In genomic region chr7:99551329-99551728, GRCh38 we compare ENCODE assay signal across 8 cellular contexts.
DNase-seq lines count a peak whose midpoint lies in the region.

No MANE protein-coding gene starts in this region.

- H3K36me3 ChIP-seq in adipocyte (ENCODE audit: control insufficient read depth, insufficient read depth, low read length, severe bottlenecking) (peaks cover 22% of the 10 kb centered on the region), subcutaneous abdominal adipose tissue (ENCODE audit: control insufficient read depth in 5 of 5, insufficient read depth in 5 of 5, low read length in 5 of 5) (peaks cover 10 to 29% (median 16%) of the 10 kb centered on the region in 5 donors)

- H3K9me3 Mint-ChIP-seq in T-helper 1 cell treated with Interleukin-12 subunit alpha and Interleukin-12 subunit beta and Interleukin-4 antibody, amounts not matched to agents 30 μg/mL and 1 μg/mL, for 36 hours = peaks cover 28% of the 10 kb centered on the region

- DNase-seq in T-helper 1 cell (no peak), adipocyte (ENCODE audit: low read depth) (peak; percentile 26), iris pigment epithelial cell (ENCODE audit: low read depth) (peak; percentile 23), EL (no peak), cerebellar cortex (ENCODE audit: low spot score) (no peak), NCI-H146 (lab: John Stamatoyannopoulos, UW) (no peak)

- peaks cover 9% of the 10 kb centered on the region for H3K9me3 ChIP-seq in adipocyte (ENCODE audit: control insufficient read depth, low read length)
- H3K9me3 ChIP-seq in subcutaneous abdominal adipose tissue (ENCODE audit: control insufficient read depth in 5 of 5, low read length in 5 of 5) = peaks cover 0 to 8% (median 2%) of the 10 kb centered on the region in 5 donors

- peak overlapping the region; percentile 99 for H3K4me3 ChIP-seq in adipocyte (ENCODE audit: low read length)
- H3K4me3 ChIP-seq in subcutaneous abdominal adipose tissue (ENCODE audit: low read depth in 1 of 5, low read length in 5 of 5) = peak overlapping the region; percentile 86 to 100 (median 93)

- H3K27me3 ChIP-seq in adipocyte (replicated peaks; ENCODE audit: control insufficient read depth, insufficient read depth, low read length) (no peaks in the 10 kb centered on the region), subcutaneous abdominal adipose tissue (ENCODE audit: control insufficient read depth in 5 of 5, insufficient read depth in 4 of 5, low read length in 5 of 5) (no peaks in the 10 kb centered on the region)

- H3K27ac Mint-ChIP-seq in T-helper 1 cell treated with Interleukin-12 subunit alpha and Interleukin-12 subunit beta and Interleukin-4 antibody, amounts not matched to agents 30 μg/mL and 1 μg/mL, for 36 hours = peak overlapping the region; percentile 95

- peaks cover 28% of the 10 kb centered on the region for H3K4me1 Mint-ChIP-seq in T-helper 1 cell treated with Interleukin-12 subunit alpha and Interleukin-12 subunit beta and Interleukin-4 antibody, amounts not matched to agents 30 μg/mL and 1 μg/mL, for 36 hours (ENCODE audit: low read depth)

- H3K9ac ChIP-seq in adipocyte (ENCODE audit: low read length) = peak overlapping the region; percentile 99
- H3K9ac ChIP-seq in subcutaneous abdominal adipose tissue (ENCODE audit: low read length in 5 of 5) = peak overlapping the region; percentile 84 to 99 (median 94)

- peak overlapping the region; percentile 81 for H3K27ac ChIP-seq in subcutaneous abdominal adipose tissue (ENCODE audit: low read depth, low read length)

- peaks cover 28% of the 10 kb centered on the region for H3K36me3 Mint-ChIP-seq in T-helper 1 cell treated with Interleukin-12 subunit alpha and Interleukin-12 subunit beta and Interleukin-4 antibody, amounts not matched to agents 30 μg/mL and 1 μg/mL, for 36 hours (ENCODE audit: low read depth)

- H3K4me3 Mint-ChIP-seq in T-helper 1 cell treated with Interleukin-12 subunit alpha and Interleukin-12 subunit beta and Interleukin-4 antibody, amounts not matched to agents 30 μg/mL and 1 μg/mL, for 36 hours = peak overlapping the region; percentile 91

- H3K4me1 ChIP-seq in adipocyte (ENCODE audit: control insufficient read depth, insufficient read depth, low read length) (peaks cover 9% of the 10 kb centered on the region), subcutaneous abdominal adipose tissue (ENCODE audit: control insufficient read depth in 5 of 5, insufficient read depth in 5 of 5, low read length in 5 of 5) (peaks cover 0 to 22% (median 16%) of the 10 kb centered on the region in 5 donors)

- no peaks in the 10 kb centered on the region for H3K27me3 Mint-ChIP-seq in T-helper 1 cell treated with Interleukin-12 subunit alpha and Interleukin-12 subunit beta and Interleukin-4 antibody, amounts not matched to agents 30 μg/mL and 1 μg/mL, for 36 hours (ENCODE audit: low read depth)

Comparison
In these comparisons a context has a peak if more than half of its experiments do, and no peak if none do; other contexts are left out.
1. DNase-seq: peak in adipocyte (single experiment) and iris pigment epithelial cell (single experiment); none in T-helper 1 cell (0 of 5), EL (single experiment), cerebellar cortex (single experiment) and NCI-H146 (single experiment).